In the genomic region with DNA sequence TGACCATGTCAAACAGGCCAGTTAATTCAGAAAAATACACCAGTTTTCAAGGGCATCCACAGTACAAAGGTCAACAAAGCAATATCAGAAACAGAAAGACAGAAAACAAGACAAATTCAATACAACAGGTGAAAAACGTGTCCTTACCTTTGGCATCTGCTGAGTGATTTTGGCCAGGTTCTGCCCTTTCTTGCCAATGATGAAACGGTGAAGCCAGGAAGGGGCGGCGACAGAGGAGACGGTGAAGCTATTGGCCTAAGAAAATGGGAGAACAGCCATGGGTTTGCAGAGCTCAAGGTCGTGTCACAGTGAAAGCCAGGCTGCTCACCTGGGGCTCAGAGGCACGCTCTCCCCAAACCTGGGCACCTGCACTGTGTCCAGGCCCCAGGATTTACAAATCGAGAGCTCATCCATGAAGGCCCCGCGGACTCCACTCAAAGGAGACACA, we compare ENCODE assay signal across 22 cellular contexts.
DNase-seq lines count a peak whose midpoint lies in the region; ATAC-seq, FAIRE-seq and TF ChIP-seq lines count a peak whose summit lies in the region.
"Had no signal": no experiment of that assay in that cellular context is flagged by ENCODE, and none has a peak within 500 bp of the region (broad histone marks: within the 10 kb centered on the region; RNA-seq: fewer than 3 reads in every experiment).

No MANE protein-coding gene starts in this region.

- TF ChIP-seq EP300 in HepG2 (IDR thresholded peaks at IDR 0.05; ENCODE audit: low read depth in 2 of 2, low read length in 2 of 2) (no peak), HepG2 (CRISPR knock-in tag; IDR thresholded peaks at IDR 0.05; ENCODE audit: borderline replicate concordance) (no peak)

- TF ChIP-seq RAD21 in HepG2 (CRISPR knock-in tag; IDR thresholded peaks at IDR 0.05), result no peak

- TF ChIP-seq CTCF in adrenal gland (IDR thresholded peaks at IDR 0.05) (no peak), HepG2 (CRISPR knock-in tag; IDR thresholded peaks at IDR 0.05) (no peak), pancreas (IDR thresholded peaks at IDR 0.05) (no peak), type B pancreatic cell (conservative IDR thresholded peaks at IDR 0.05) (no peak)

- no peak overlapping the region for H3K4me2 ChIP-seq in HepG2 (ENCODE audit: low read depth, low read length)
- H3K4me2 ChIP-seq: GM23338 had no signal

- no peak for TF ChIP-seq POLR2A in adrenal gland (IDR thresholded peaks at IDR 0.05)
- no peak for TF ChIP-seq POLR2A in HepG2 (IDR thresholded peaks at IDR 0.05; ENCODE audit: insufficient read depth in 1 of 2, low read depth in 2 of 2, low read length in 2 of 2)

- BruUV-seq in HepG2 (replicated peaks; lab: Mats Ljungman, UMichigan), result no TSS peak

- peaks cover 30% of the 10 kb centered on the region for H3K36me3 Mint-ChIP-seq in type B pancreatic cell
- H3K36me3 Mint-ChIP-seq in activated T-helper 2 cell treated with anti-CD3 and anti-CD28 coated beads, Interferon-gamma antibody, Interleukin-2, Interleukin-4, amounts not matched to agents 10 μg/mL and 5 μg/mL and 100 μg/mL, durations not matched to agents 14 hours and 24 hours and 36 hours (ENCODE audit: low read depth), result peaks cover 81% of the 10 kb centered on the region
- H3K36me3 Mint-ChIP-seq in activated naive CD8-positive, alpha-beta T cell treated with anti-CD3 and anti-CD28 coated beads for 36 hours, result peaks cover 32% of the 10 kb centered on the region

- H3K27me3 ChIP-seq in adrenal gland, result no peaks in the 10 kb centered on the region
- H3K27me3 ChIP-seq in HepG2 (ENCODE audit: control insufficient read depth in 1 of 2, insufficient read depth in 2 of 2, low read length in 2 of 2), result no peaks in the 10 kb centered on the region
- H3K27me3 ChIP-seq in pancreas, result no peaks in the 10 kb centered on the region
- H3K27me3 ChIP-seq: BE2C had no signal

- POLR2A ChIA-PET in HepG2 (lab: Yijun Ruan, JAX), result interaction anchor here (1.2 kb wide), 2 partner anchors 12 to 60 kb away, joined by 3 to 4 read pairs; a partner anchor contains a TSS

- 70 to 76% (median 73%) methylated on average over 8 to 10 of the region's 10 CpGs for WGBS in adrenal gland, 4 donors
- WGBS in HepG2 (ENCODE audit: low lambda C conversion rate), result 93% methylated on average over 10 of the region's 10 CpGs
- 34 to 38% methylated on average over 10 of the region's 10 CpGs for WGBS in pancreas, 2 donors

- H2AFZ ChIP-seq in HepG2 (ENCODE audit: low read length), result no peak overlapping the region
- H2AFZ ChIP-seq: GM23338 had no signal

- no peaks in the 10 kb centered on the region for H3K9me3 Mint-ChIP-seq in type B pancreatic cell
- no peaks in the 10 kb centered on the region for H3K9me3 Mint-ChIP-seq in activated T-helper 2 cell treated with anti-CD3 and anti-CD28 coated beads, Interferon-gamma antibody, Interleukin-2, Interleukin-4, amounts not matched to agents 10 μg/mL and 5 μg/mL and 100 μg/mL, durations not matched to agents 14 hours and 24 hours and 36 hours
- H3K9me3 Mint-ChIP-seq in activated naive CD8-positive, alpha-beta T cell treated with anti-CD3 and anti-CD28 coated beads for 36 hours, result no peaks in the 10 kb centered on the region
- H3K9me3 Mint-ChIP-seq: CD4-positive, CD25-positive, alpha-beta regulatory T cell; CD8-positive, alpha-beta memory T cell; GM23338; HFFc6; IgD-negative memory B cell had no signal

- DNase-seq in adrenal gland (peak in 3 of 7 donors; percentile 21 to 58 (median 26)), HepG2 (ENCODE audit: low spot score) (no peak), pancreas (peak; percentile 64 to 86 (median 78)), Ammon's horn (ENCODE audit: low spot score) (no peak), type B pancreatic cell (ENCODE audit: extremely low spot score, unreplicated experiment) (no peak)
- DNase-seq in activated T-helper 2 cell treated with anti-CD3 and anti-CD28 coated beads, Interferon-gamma antibody, Interleukin-2, Interleukin-4, amounts not matched to agents 10 μg/mL and 5 μg/mL and 100 μg/mL, durations not matched to agents 14 hours and 24 hours and 36 hours (ENCODE audit: low spot score), result no peak
- no peak for DNase-seq in activated naive CD8-positive, alpha-beta T cell treated with anti-CD3 and anti-CD28 coated beads for 36 hours
- DNase-seq: BE2C; CD4-positive, CD25-positive, alpha-beta regulatory T cell; CD8-positive, alpha-beta memory T cell; COR-L47; DMS 273 treated with DMSO at 0.1 percent for 48 hours; DMS53; DND-41; EL; H7; HFFc6 had no signal

- peaks cover 0 to 99% of the 10 kb centered on the region in 2 donors for H3K36me3 ChIP-seq in adrenal gland (replicated peaks in 1 of 2)
- H3K36me3 ChIP-seq in HepG2 (replicated peaks in 1 of 2; ENCODE audit: control insufficient read depth in 1 of 2, insufficient read depth in 2 of 2, low read length in 2 of 2), result peaks cover 67 to 95% of the 10 kb centered on the region in 2 experiments
- peaks cover 4 to 81% (median 62%) of the 10 kb centered on the region in 3 donors for H3K36me3 ChIP-seq in pancreas

- peaks cover 27% of the 10 kb centered on the region for H3K79me2 ChIP-seq in HepG2 (ENCODE audit: insufficient read depth, low read length)

- no peak overlapping the region for H3K4me3 ChIP-seq in adrenal gland
- H3K4me3 ChIP-seq in HepG2 (replicated peaks in 1 of 3; ENCODE audit: insufficient read depth in 1 of 3, low read depth in 2 of 3, low read length in 3 of 3), result no peak overlapping the region
- no peak overlapping the region for H3K4me3 ChIP-seq in pancreas
- H3K4me3 ChIP-seq: GM12878, GM23338 had no signal

- FAIRE-seq in HepG2 (lab: Jason Lieb, UNC) (peak; percentile 51), pancreas (lab: Jason Lieb, UNC) (no peak)
- FAIRE-seq: GM12878, HTR-8/SVneo had no signal

- H3K27ac Mint-ChIP-seq in type B pancreatic cell, result no peak overlapping the region
- no peak overlapping the region for H3K27ac Mint-ChIP-seq in activated T-helper 2 cell treated with anti-CD3 and anti-CD28 coated beads, Interferon-gamma antibody, Interleukin-2, Interleukin-4, amounts not matched to agents 10 μg/mL and 5 μg/mL and 100 μg/mL, durations not matched to agents 14 hours and 24 hours and 36 hours
- H3K27ac Mint-ChIP-seq in activated naive CD8-positive, alpha-beta T cell treated with anti-CD3 and anti-CD28 coated beads for 36 hours, result no peak overlapping the region
- H3K27ac Mint-ChIP-seq: CD4-positive, CD25-positive, alpha-beta regulatory T cell; GM23338; HFFc6 had no signal

- no peaks in the 10 kb centered on the region for H3K27me3 Mint-ChIP-seq in type B pancreatic cell
- no peaks in the 10 kb centered on the region for H3K27me3 Mint-ChIP-seq in activated T-helper 2 cell treated with anti-CD3 and anti-CD28 coated beads, Interferon-gamma antibody, Interleukin-2, Interleukin-4, amounts not matched to agents 10 μg/mL and 5 μg/mL and 100 μg/mL, durations not matched to agents 14 hours and 24 hours and 36 hours (ENCODE audit: low read depth)
- no peaks in the 10 kb centered on the region for H3K27me3 Mint-ChIP-seq in activated naive CD8-positive, alpha-beta T cell treated with anti-CD3 and anti-CD28 coated beads for 36 hours
- H3K27me3 Mint-ChIP-seq: CD4-positive, CD25-positive, alpha-beta regulatory T cell; CD8-positive, alpha-beta memory T cell; IgD-negative memory B cell had no signal

- H3K4me1 Mint-ChIP-seq in type B pancreatic cell (ENCODE audit: unreplicated experiment), result no peaks in the 10 kb centered on the region
- H3K4me1 Mint-ChIP-seq in activated T-helper 2 cell treated with anti-CD3 and anti-CD28 coated beads, Interferon-gamma antibody, Interleukin-2, Interleukin-4, amounts not matched to agents 10 μg/mL and 5 μg/mL and 100 μg/mL, durations not matched to agents 14 hours and 24 hours and 36 hours (ENCODE audit: low read depth), result peaks cover 2% of the 10 kb centered on the region
- no peaks in the 10 kb centered on the region for H3K4me1 Mint-ChIP-seq in activated naive CD8-positive, alpha-beta T cell treated with anti-CD3 and anti-CD28 coated beads for 36 hours
- H3K4me1 Mint-ChIP-seq: GM23338 had no signal

- intact Hi-C loops in adrenal gland (cut with DNase I), result no loop called here
- intact Hi-C loops in HepG2 (cut with micrococcal nuclease; ENCODE audit: unreplicated experiment), result no loop called here
- intact Hi-C loops in pancreas (cut with DNase I), result no loop called here
- intact Hi-C loops in activated T-helper 2 cell treated with anti-CD3 and anti-CD28 coated beads, Interferon-gamma antibody, Interleukin-2, Interleukin-4, amounts not matched to agents 10 μg/mL and 5 μg/mL and 100 μg/mL, durations not matched to agents 14 hours and 24 hours and 36 hours (cut with micrococcal nuclease), result no loop called here

- ATAC-seq in HepG2, result peak; percentile 21
- ATAC-seq in pancreas, result peak; percentile 79 to 88 (median 84)
- ATAC-seq: GM12878, GM23338, HCT116 had no signal

- H3K4me3 Mint-ChIP-seq in type B pancreatic cell, result no peak overlapping the region
- no peak overlapping the region for H3K4me3 Mint-ChIP-seq in activated T-helper 2 cell treated with anti-CD3 and anti-CD28 coated beads, Interferon-gamma antibody, Interleukin-2, Interleukin-4, amounts not matched to agents 10 μg/mL and 5 μg/mL and 100 μg/mL, durations not matched to agents 14 hours and 24 hours and 36 hours (ENCODE audit: low read depth)
- no peak overlapping the region for H3K4me3 Mint-ChIP-seq in activated naive CD8-positive, alpha-beta T cell treated with anti-CD3 and anti-CD28 coated beads for 36 hours
- H3K4me3 Mint-ChIP-seq: CD4-positive, CD25-positive, alpha-beta regulatory T cell; CD8-positive, alpha-beta memory T cell; GM23338; HFFc6; IgD-negative memory B cell had no signal

- H3K9me3 ChIP-seq in adrenal gland (replicated peaks in 1 of 3) (no peaks in the 10 kb centered on the region), HepG2 (ENCODE audit: low read length) (no peaks in the 10 kb centered on the region), pancreas (no peaks in the 10 kb centered on the region)
- H3K9me3 ChIP-seq: BE2C had no signal

- in situ Hi-C loops in HepG2 (cut with HindIII; ENCODE audit: extremely low pct_ligation_motif_present, low pct_unique_long_range_greater_than_20kb), result no loop called here

- H4K20me1 ChIP-seq in HepG2 (ENCODE audit: insufficient read depth, low read length), result peaks cover 52% of the 10 kb centered on the region

- H3K9ac ChIP-seq in HepG2 (ENCODE audit: insufficient read depth, low read depth, low read length), result no peak overlapping the region

- CTCF ChIA-PET in HepG2 (lab: Yijun Ruan, JAX; ENCODE audit: low intra/inter-chr PET ratio, low total read pairs), result no interaction called here

- H3K4me1 ChIP-seq in adrenal gland (replicated peaks in 1 of 2) (peaks cover 0 to 14% of the 10 kb centered on the region in 2 donors), HepG2 (ENCODE audit: insufficient read depth, low read length) (peaks cover 26% of the 10 kb centered on the region), pancreas (peaks cover 7 to 16% (median 11%) of the 10 kb centered on the region in 3 donors)
- H3K4me1 ChIP-seq: BE2C had no signal

- H3K27ac ChIP-seq in adrenal gland (peak overlapping the region; percentile 45 to 71 (median 55)), HepG2 (ENCODE audit: extremely low read length, insufficient read depth, low read length) (peak overlapping the region; percentile 26), pancreas (peak overlapping the region in 3 of 4 donors; percentile 26 to 58 (median 46))

Comparison
In these comparisons a context has a peak if more than half of its experiments do, and no peak if none do; other contexts are left out.
1. DNase-seq: peak in pancreas (6 of 6); none in HepG2 (single experiment), Ammon's horn (single experiment), type B pancreatic cell (single experiment), activated T-helper 2 cell treated with anti-CD3 and anti-CD28 coated beads, Interferon-gamma antibody, Interleukin-2, Interleukin-4, amounts not matched to agents 10 μg/mL and 5 μg/mL and 100 μg/mL, durations not matched to agents 14 hours and 24 hours and 36 hours (single experiment) and activated naive CD8-positive, alpha-beta T cell treated with anti-CD3 and anti-CD28 coated beads for 36 hours (single experiment).
2. Peak in every context shown above with its lines, with median percentiles within 50 percentile points of each other: H3K27ac ChIP-seq.